Comparison of ENCODE assay signal across 8 cellular contexts in the genomic region with DNA sequence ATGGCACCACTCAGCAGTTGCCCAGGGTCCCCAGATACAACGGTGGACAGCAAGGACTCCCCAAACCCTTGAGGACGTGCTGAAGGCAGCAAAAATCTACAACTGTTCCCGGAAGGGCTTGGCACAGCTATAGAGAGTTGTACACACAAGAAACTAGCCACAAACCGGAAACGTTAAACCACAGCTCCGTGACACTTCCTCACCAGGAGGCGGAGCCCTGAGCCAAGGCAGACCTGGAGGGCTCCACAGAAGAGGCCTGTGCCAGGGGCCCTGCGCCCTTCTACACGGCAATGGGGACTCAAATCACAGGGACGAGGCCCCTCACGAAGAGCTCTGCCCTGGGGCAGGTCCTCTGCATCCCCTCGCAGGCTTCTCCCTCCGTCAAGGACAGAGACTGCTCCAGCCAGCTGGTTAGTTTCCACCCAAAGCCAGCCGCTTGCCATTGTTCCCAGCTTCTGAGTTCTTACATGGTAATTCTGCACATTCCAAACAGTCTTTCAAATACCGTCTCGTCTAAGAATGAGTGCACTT.
DNase-seq lines count a peak whose midpoint lies in the region; ATAC-seq lines count a peak whose summit lies in the region.

No MANE protein-coding gene starts in this region.

- DNase-seq in SKM-1 (lab: John Stamatoyannopoulos, UW; ENCODE audit: unreplicated experiment) (peak; percentile 95), left cardiac atrium (peak; percentile 78), NCI-H748 treated with DMSO at 0.1 percent for 48 hours (lab: John Stamatoyannopoulos, UW) (no peak), NCI-H2227 treated with DMSO at 0.1 percent for 48 hours (lab: John Stamatoyannopoulos, UW) (no peak)
- DNase-seq in activated naive CD4-positive, alpha-beta T cell treated with anti-CD3 and anti-CD28 coated beads, Interleukin-2, amount 50 U/mL, for 16 hours, result peak; percentile 85
- peak; percentile 84 to 86 for DNase-seq in stimulated activated CD4-positive, alpha-beta T cell treated with anti-CD3 and anti-CD28 coated beads, Interleukin-15, amount 100 ng/mL, for 48 hours (ENCODE audit: low read depth in 2 of 2)

- ATAC-seq in GM19025 (IDR thresholded peaks at IDR 0.05; ENCODE audit: low read depth, unreplicated experiment) (peak; percentile 89), HG03139 (IDR thresholded peaks at IDR 0.05; ENCODE audit: unreplicated experiment) (peak; percentile 89), left cardiac atrium (peak; percentile 60 to 71)

- intact Hi-C loops in left cardiac atrium (cut with DNase I), result no loop called here

Comparison
In these comparisons a context has a peak if more than half of its experiments do, and no peak if none do; other contexts are left out.
1. DNase-seq: peak in SKM-1 (single experiment), activated naive CD4-positive, alpha-beta T cell treated with anti-CD3 and anti-CD28 coated beads, Interleukin-2, amount 50 U/mL, for 16 hours (single experiment), left cardiac atrium (single experiment) and stimulated activated CD4-positive, alpha-beta T cell treated with anti-CD3 and anti-CD28 coated beads, Interleukin-15, amount 100 ng/mL, for 48 hours (2 of 2); none in NCI-H748 treated with DMSO at 0.1 percent for 48 hours (single experiment) and NCI-H2227 treated with DMSO at 0.1 percent for 48 hours (single experiment).
2. Peak in every context shown above with its lines, with median percentiles within 50 percentile points of each other: ATAC-seq.